In the genomic region with DNA sequence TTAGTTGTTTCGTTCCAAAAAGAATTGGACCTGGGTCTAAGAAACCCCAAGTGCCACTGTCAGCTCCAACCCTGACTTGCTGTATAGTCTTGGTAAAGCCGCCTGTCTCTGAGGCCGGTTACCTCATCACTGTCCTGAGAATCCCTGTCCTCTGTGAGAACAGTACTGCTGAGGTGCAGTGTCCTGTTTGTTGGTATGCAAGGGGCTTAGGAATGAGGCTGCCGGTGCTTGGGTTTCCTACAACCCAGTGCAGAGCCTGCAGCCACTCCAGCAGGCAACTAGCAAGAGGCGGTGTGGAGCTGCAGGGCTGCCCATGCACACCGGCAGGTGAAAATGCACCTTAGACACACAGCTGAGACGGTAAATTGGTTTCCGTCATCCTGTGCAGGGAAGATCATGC, we compare ENCODE assay signal across 22 cellular contexts.
"Had no signal": no experiment of that assay in that cellular context is flagged by ENCODE, and none has a peak within 500 bp of the region (broad histone marks: within the 10 kb centered on the region; RNA-seq: fewer than 3 reads in every experiment).

No MANE protein-coding gene starts in this region.

- H2AFZ ChIP-seq: hepatocyte had no signal

- H3K79me2 ChIP-seq: hepatocyte had no signal

- H3K4me2 ChIP-seq: hepatocyte had no signal

- H3K36me3 ChIP-seq: gastroesophageal sphincter, stomach, thyroid gland had no signal

- H3K27me3 ChIP-seq: body of pancreas, gastroesophageal sphincter, hepatocyte, stomach, thyroid gland had no signal

- H3K9me3 ChIP-seq: body of pancreas, gastroesophageal sphincter, stomach, thyroid gland had no signal

- FAIRE-seq: keratinocyte had no signal

- H3K27ac ChIP-seq: body of pancreas, gastroesophageal sphincter, hepatocyte, stomach, thyroid gland had no signal

- ATAC-seq: activated CD8-positive, alpha-beta T cell treated with anti-CD3 and anti-CD28 coated beads for 36 hours; activated T-cell treated with anti-CD3 and anti-CD28 coated beads, Interleukin-2, amount 50 U/mL, for 4 hours; activated T-helper 17 cell treated with anti-CD3 and anti-CD28 coated beads, Interleukin-2, amount 50 U/mL, for 72 hours; body of pancreas; gastroesophageal sphincter; left colon; naive thymus-derived CD8-positive, alpha-beta T cell; right cardiac atrium; stimulated activated naive B cell treated with anti-CD40 and anti-IgM and Interleukin-4, amounts not matched to agents 10 μg/mL and 1 μg/mL and 100 μg/mL, for 72 hours; T-helper 17 cell had no signal

- H3K4me1 ChIP-seq: body of pancreas, thyroid gland had no signal

- DNase-seq: activated CD4-positive, alpha-beta T cell treated with anti-CD3 and anti-CD28 coated beads for 1 hour; activated CD4-positive, alpha-beta T cell treated with anti-CD3 and anti-CD28 coated beads, Interleukin-2, amount 50 U/mL, for 1 hour; activated CD8-positive, alpha-beta T cell treated with anti-CD3 and anti-CD28 coated beads for 36 hours; activated naive CD4-positive, alpha-beta T cell; activated T-cell treated with anti-CD3 and anti-CD28 coated beads, Interleukin-2, amount 50 U/mL, for 4 hours; body of pancreas; cortex of kidney; left colon; naive thymus-derived CD8-positive, alpha-beta T cell; posterior cingulate gyrus; right cardiac atrium; stimulated activated CD4-positive, alpha-beta T cell treated with anti-CD3 and anti-CD28 coated beads, Interleukin-15, amount 100 ng/mL, for 24 hours; stimulated activated CD4-positive, alpha-beta T cell treated with anti-CD3 and anti-CD28 coated beads, Interleukin-2, amount 100 ng/mL, for 24 hours; stimulated activated naive B cell treated with anti-CD40 and anti-IgM and Interleukin-4, amounts not matched to agents 10 μg/mL and 1 μg/mL and 100 μg/mL, for 72 hours; stomach; T-helper 17 cell; T1000; thyroid gland had no signal

- H3K4me3 ChIP-seq: body of pancreas, gastroesophageal sphincter, hepatocyte, stomach, thyroid gland had no signal
